ENCODE assay signal across 10 cellular contexts in genomic region chr11:95095858-95096587, GRCh38. TPM values are rescaled to one million over a fixed set of nuclear protein-coding genes. Genes with fewer than 3 reads are reported as not detected.
DNase-seq lines count a peak whose midpoint lies in the region; ATAC-seq, FAIRE-seq and TF ChIP-seq lines count a peak whose summit lies in the region.
"Had no signal": no experiment of that assay in that cellular context is flagged by ENCODE, and none has a peak within 500 bp of the region (broad histone marks: within the 10 kb centered on the region; RNA-seq: fewer than 3 reads in every experiment).

No MANE protein-coding gene starts in this region.

- H3K9me3 ChIP-seq in astrocyte (ENCODE audit: insufficient read depth, low read depth, low read length) (no peaks in the 10 kb centered on the region), thoracic aorta (no peaks in the 10 kb centered on the region), gastroesophageal sphincter (no peaks in the 10 kb centered on the region)
- H3K9me3 ChIP-seq in CD4-positive, alpha-beta memory T cell (ENCODE audit: control insufficient read depth in 1 of 2, low read length in 2 of 2): no peaks in the 10 kb centered on the region

- no peak for TF ChIP-seq POLR2A in gastroesophageal sphincter (IDR thresholded peaks at IDR 0.05)

- H3K4me2 ChIP-seq in astrocyte (ENCODE audit: low read length): peak overlapping the region; percentile 68

- no peak for TF ChIP-seq CTCF in GM06990 (IDR thresholded peaks at IDR 0.05; ENCODE audit: insufficient read depth, low read length, poor library complexity, severe bottlenecking)
- TF ChIP-seq CTCF in GM20000 (IDR thresholded peaks at IDR 0.05; ENCODE audit: extremely low read depth, missing control alignments): no peak
- no peak for TF ChIP-seq CTCF in astrocyte (IDR thresholded peaks at IDR 0.05; ENCODE audit: insufficient read depth, low read depth, low read length)
- TF ChIP-seq CTCF in thoracic aorta (IDR thresholded peaks at IDR 0.05): no peak
- no peak for TF ChIP-seq CTCF in gastroesophageal sphincter (IDR thresholded peaks at IDR 0.05)

- H3K27ac ChIP-seq in astrocyte (ENCODE audit: low read depth, low read length): peak overlapping the region; percentile 68
- peak overlapping the region in 1 of 2 donors; percentile 51 for H3K27ac ChIP-seq in thoracic aorta
- no peak overlapping the region for H3K27ac ChIP-seq in gastroesophageal sphincter
- no peak overlapping the region for H3K27ac ChIP-seq in CD4-positive, alpha-beta memory T cell (ENCODE audit: low read depth, low read length)

- H3K36me3 ChIP-seq in GM06990 (ENCODE audit: control insufficient read depth, insufficient read depth, low read length) (no peaks in the 10 kb centered on the region), astrocyte (ENCODE audit: insufficient read depth, low read length) (no peaks in the 10 kb centered on the region), thoracic aorta (no peaks in the 10 kb centered on the region), gastroesophageal sphincter (peaks cover 0 to 4% of the 10 kb centered on the region in 2 donors)
- H3K36me3 ChIP-seq in CD4-positive, alpha-beta memory T cell (ENCODE audit: insufficient read depth, low read length): no peaks in the 10 kb centered on the region

- H3K27ac Mint-ChIP-seq in astrocyte (ENCODE audit: unreplicated experiment): peak overlapping the region; percentile 58
- peak overlapping the region in 2 of 7 donors; percentile 3 to 42 for H3K27ac Mint-ChIP-seq in CD4-positive, alpha-beta memory T cell

- no peak overlapping the region for H3K4me3 ChIP-seq in GM06990 (replicated peaks; ENCODE audit: low read depth, low read length)
- H3K4me3 ChIP-seq in astrocyte (ENCODE audit: insufficient read depth, low read depth, low read length): peak overlapping the region; percentile 32
- H3K4me3 ChIP-seq in thoracic aorta: peak overlapping the region; percentile 16
- no peak overlapping the region for H3K4me3 ChIP-seq in gastroesophageal sphincter
- no peak overlapping the region for H3K4me3 ChIP-seq in CD4-positive, alpha-beta memory T cell (ENCODE audit: low read length in 2 of 2)

- DNase-seq in GM06990 (ENCODE audit: extremely low read depth, insufficient read length): peak; percentile 77
- peak; percentile 72 for DNase-seq in GM20000 (ENCODE audit: low spot score)
- DNase-seq in astrocyte (ENCODE audit: low read depth): peak; percentile 65
- no peak for DNase-seq in thoracic aorta (ENCODE audit: low spot score)
- DNase-seq in A172 (ENCODE audit: low spot score): no peak
- DNase-seq in CD4-positive, alpha-beta memory T cell: no peak

- WGBS in gastroesophageal sphincter (ENCODE audit: low coverage in 1 of 2), 2 donors: 37 to 43% methylated on average over 4 of the region's 4 CpGs

- no peak for FAIRE-seq in astrocyte (lab: Jason Lieb, UNC)

- H3K36me3 Mint-ChIP-seq in astrocyte (ENCODE audit: low read depth, unreplicated experiment): no peaks in the 10 kb centered on the region
- peaks cover 10% of the 10 kb centered on the region in 2 donors for H3K36me3 Mint-ChIP-seq in CD4-positive, alpha-beta memory T cell

- no peaks in the 10 kb centered on the region for H3K27me3 Mint-ChIP-seq in astrocyte (ENCODE audit: low read depth, unreplicated experiment)
- no peaks in the 10 kb centered on the region for H3K27me3 Mint-ChIP-seq in CD4-positive, alpha-beta memory T cell

- peak overlapping the region; percentile 41 for H3K9ac ChIP-seq in astrocyte (ENCODE audit: low read length)

- no peak for TF ChIP-seq EP300 in gastroesophageal sphincter (IDR thresholded peaks at IDR 0.05)

- H3K9me3 Mint-ChIP-seq in astrocyte (ENCODE audit: unreplicated experiment): no peaks in the 10 kb centered on the region
- no peaks in the 10 kb centered on the region for H3K9me3 Mint-ChIP-seq in CD4-positive, alpha-beta memory T cell

- H4K20me1 ChIP-seq in astrocyte (ENCODE audit: insufficient read depth, low read length): peaks cover 5% of the 10 kb centered on the region

- no peaks in the 10 kb centered on the region for H3K27me3 ChIP-seq in GM06990 (replicated peaks; ENCODE audit: control insufficient read depth, insufficient read depth, low read length)
- H3K27me3 ChIP-seq in astrocyte (ENCODE audit: insufficient read depth, low read length): no peaks in the 10 kb centered on the region
- no peaks in the 10 kb centered on the region for H3K27me3 ChIP-seq in thoracic aorta (replicated peaks; ENCODE audit: insufficient read depth)
- H3K27me3 ChIP-seq in gastroesophageal sphincter: no peaks in the 10 kb centered on the region
- H3K27me3 ChIP-seq in CD4-positive, alpha-beta memory T cell (ENCODE audit: insufficient read depth, low read length): no peaks in the 10 kb centered on the region

- POLR2A ChIA-PET in CD4-positive, alpha-beta memory T cell (lab: Charles Lee; ENCODE audit: partially characterized antibody): interaction anchor here (9.7 kb wide), 1 partner anchor 26 kb away, joined by 376 read pairs; the partner anchor contains the start of gene SRSF8

- peaks cover 38% of the 10 kb centered on the region for H3K4me1 Mint-ChIP-seq in astrocyte (ENCODE audit: low read depth, unreplicated experiment)
- peaks cover 27 to 49% (median 42%) of the 10 kb centered on the region in 4 donors for H3K4me1 Mint-ChIP-seq in CD4-positive, alpha-beta memory T cell

- ATAC-seq in HG03469 (IDR thresholded peaks at IDR 0.05; ENCODE audit: unreplicated experiment) (peak; percentile 80), thoracic aorta (ENCODE audit: insufficient number of reproducible peaks, low FRiP score, low read depth) (no peak), gastroesophageal sphincter (no peak)

- no peak overlapping the region for H3K4me3 Mint-ChIP-seq in astrocyte (ENCODE audit: unreplicated experiment)
- H3K4me3 Mint-ChIP-seq in CD4-positive, alpha-beta memory T cell: peak overlapping the region in 1 of 8 donors; percentile 32

- intact Hi-C loops in CD4-positive, alpha-beta memory T cell (cut with micrococcal nuclease): no loop called here

- no peak overlapping the region for H2AFZ ChIP-seq in astrocyte (ENCODE audit: low read depth, low read length)

- H3K4me1 ChIP-seq in astrocyte (ENCODE audit: insufficient read depth, low read length): peaks cover 30% of the 10 kb centered on the region
- peaks cover 36 to 52% of the 10 kb centered on the region in 2 donors for H3K4me1 ChIP-seq in thoracic aorta (ENCODE audit: control insufficient read depth in 1 of 2, low read depth in 2 of 2)
- H3K4me1 ChIP-seq in gastroesophageal sphincter: peaks cover 0 to 26% (median 4%) of the 10 kb centered on the region in 3 donors
- peaks cover 42% of the 10 kb centered on the region for H3K4me1 ChIP-seq in CD4-positive, alpha-beta memory T cell (ENCODE audit: insufficient read depth, low read length)

- CTCF ChIA-PET in CD4-positive, alpha-beta memory T cell (lab: Charles Lee; ENCODE audit: partially characterized antibody): interaction anchor here (1.5 kb wide), 1 partner anchor 29 kb away, joined by 5 read pairs; the partner anchor contains the start of gene SRSF8

- H3K79me2 ChIP-seq in astrocyte (ENCODE audit: insufficient read depth, low read length): peaks cover 32% of the 10 kb centered on the region

RNA-seq across cellular contexts. Expression of gene ENDOD1, which starts 6.4 kb away (rescaled TPM):
- total RNA-seq in astrocyte (29.8 and 34.4 TPM in 2 replicates), thoracic aorta (100 to 1,000 TPM in 1 of 2 donors, 10 to 100 TPM in 1; 86.9 to 155 TPM), gastroesophageal sphincter (10 to 100 TPM; 34.6 to 68.3 (median 54.6) TPM)
- total RNA-seq in A172 (2014; rRNA removed; shearing (Covaris generic)): 0.83 and 0.96 TPM in 2 replicates
- total RNA-seq in CD4-positive, alpha-beta memory T cell: 10 to 100 TPM; 12.8 to 13.3 TPM
- 10 to 100 TPM in 1 of 2 donors, 1 to 10 TPM in 1; 7.2 to 10.3 TPM for polyA plus RNA-seq in CD4-positive, alpha-beta memory T cell

RNA-seq across cellular contexts. Expression of gene SRSF8, which starts 29.3 kb away (rescaled TPM):
- total RNA-seq in astrocyte: 41.6 and 47.5 TPM in 2 replicates
- total RNA-seq in thoracic aorta: 10 to 100 TPM; 25.6 to 39.9 TPM
- 10 to 100 TPM; 28.6 to 34.9 (median 33.0) TPM for total RNA-seq in gastroesophageal sphincter
- total RNA-seq in A172 (2014; rRNA removed; shearing (Covaris generic)): 0.24 and 0.41 TPM in 2 replicates
- total RNA-seq in CD4-positive, alpha-beta memory T cell: 100 to 1,000 TPM; 107 to 117 TPM
- polyA plus RNA-seq in CD4-positive, alpha-beta memory T cell: 100 to 1,000 TPM; 104 to 147 TPM

RNA-seq across cellular contexts. Expression of gene KDM4F, which starts 46.8 kb away (rescaled TPM):
- total RNA-seq in astrocyte (not detected in 2 replicates), thoracic aorta (not detected), gastroesophageal sphincter (under 1 TPM in 1 of 4 donors, not detected in 3; 0.15 TPM)
- total RNA-seq in A172 (2014; rRNA removed; shearing (Covaris generic)): not detected in 2 replicates
- not detected for total RNA-seq in CD4-positive, alpha-beta memory T cell
- polyA plus RNA-seq in CD4-positive, alpha-beta memory T cell: not detected
- total RNA-seq: NCI-H460 had no signal
- polyA plus RNA-seq: thymus had no signal

Comparison
In these comparisons a context has a peak if more than half of its experiments do, and no peak if none do; other contexts are left out.
1. DNase-seq: peak in GM06990 (single experiment), GM20000 (single experiment) and astrocyte (single experiment); none in thoracic aorta (single experiment), A172 (single experiment) and CD4-positive, alpha-beta memory T cell (0 of 5).
2. H3K4me3 ChIP-seq: peak in astrocyte (single experiment) and thoracic aorta (single experiment); none in GM06990 (single experiment), gastroesophageal sphincter (0 of 2) and CD4-positive, alpha-beta memory T cell (0 of 2).
3. RNA of gene SRSF8, which starts 29.3 kb away (total RNA-seq): 107 to 117 TPM in CD4-positive, alpha-beta memory T cell, 41.6 to 47.5 TPM in astrocyte, 25.6 to 39.9 TPM in thoracic aorta and 28.6 to 34.9 TPM in gastroesophageal sphincter; 0.24 to 0.41 TPM in A172; every median in the first group is over 10 times any median in the second.